Comparison of ENCODE assay signal across 10 cellular contexts in the genomic region with DNA sequence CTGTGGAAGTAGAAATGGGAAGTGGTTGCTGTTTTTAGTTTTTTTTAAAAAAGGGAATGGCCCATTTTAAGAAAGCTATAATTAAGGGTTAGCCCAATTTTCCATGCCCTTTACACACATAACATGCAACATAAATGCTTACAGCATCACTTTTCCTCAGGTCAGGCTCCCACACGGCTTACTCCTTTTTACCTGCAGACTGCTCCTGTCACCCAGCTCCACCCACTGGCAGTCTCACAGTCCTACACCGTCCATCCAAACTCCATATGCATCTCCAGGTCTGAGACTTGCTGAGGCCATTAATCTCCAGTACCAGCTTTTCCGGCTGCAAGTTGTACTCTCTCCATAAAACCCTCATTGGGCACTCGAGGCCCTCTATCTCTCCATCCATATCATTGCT. TPM values are rescaled to one million over a fixed set of nuclear protein-coding genes. Genes with fewer than 3 reads are reported as not detected.
DNase-seq lines count a peak whose midpoint lies in the region; ATAC-seq and TF ChIP-seq lines count a peak whose summit lies in the region.
"Had no signal": no experiment of that assay in that cellular context is flagged by ENCODE, and none has a peak within 500 bp of the region (broad histone marks: within the 10 kb centered on the region; RNA-seq: fewer than 3 reads in every experiment).

No MANE protein-coding gene starts in this region.

- DNase-seq in OCI-M1 (lab: John Stamatoyannopoulos, UW) (peak; percentile 18), left kidney (ENCODE audit: low read depth, low spot score) (peak; percentile 67), COLO829 (ENCODE audit: low spot score) (no peak)
- no peak for DNase-seq in CD8-positive, alpha-beta memory T cell

- no peaks in the 10 kb centered on the region for H3K9me3 ChIP-seq in CD8-positive, alpha-beta memory T cell (ENCODE audit: low read length)

- H3K27me3 ChIP-seq in CD8-positive, alpha-beta memory T cell (ENCODE audit: insufficient read depth, low read length, poor library complexity, severe bottlenecking), result no peaks in the 10 kb centered on the region

- H3K27ac ChIP-seq in CD8-positive, alpha-beta memory T cell (ENCODE audit: low read depth, low read length), result no peak overlapping the region
- H3K27ac ChIP-seq: parathyroid adenoma had no signal

- TF ChIP-seq CTCF in GM12873 (IDR thresholded peaks at IDR 0.05; ENCODE audit: insufficient read depth, low read depth, low read length, missing control alignments), result peak; percentile 61

- CTCF ChIA-PET in CD8-positive, alpha-beta memory T cell (lab: Charles Lee), result interaction anchor here (1.2 kb wide), 1 partner anchor 11 kb away, joined by 5 read pairs; no protein-coding TSS in a partner anchor

- H3K4me1 ChIP-seq in CD8-positive, alpha-beta memory T cell (ENCODE audit: insufficient read depth, low read length), result no peaks in the 10 kb centered on the region
- H3K4me1 ChIP-seq: parathyroid adenoma had no signal

- H3K4me3 ChIP-seq in CD8-positive, alpha-beta memory T cell (ENCODE audit: low read length), result no peak overlapping the region

- no peak overlapping the region for H3K4me3 Mint-ChIP-seq in CD8-positive, alpha-beta memory T cell
- H3K4me3 Mint-ChIP-seq: T-helper 1 cell treated with Interleukin-12 subunit alpha and Interleukin-12 subunit beta and Interleukin-4 antibody, amounts not matched to agents 30 μg/mL and 1 μg/mL, for 36 hours had no signal

- no peak overlapping the region for H3K27ac Mint-ChIP-seq in CD8-positive, alpha-beta memory T cell
- H3K27ac Mint-ChIP-seq: T-helper 1 cell treated with Interleukin-12 subunit alpha and Interleukin-12 subunit beta and Interleukin-4 antibody, amounts not matched to agents 30 μg/mL and 1 μg/mL, for 36 hours had no signal

- H3K9me3 Mint-ChIP-seq in CD8-positive, alpha-beta memory T cell, result no peaks in the 10 kb centered on the region
- H3K9me3 Mint-ChIP-seq: T-helper 1 cell treated with Interleukin-12 subunit alpha and Interleukin-12 subunit beta and Interleukin-4 antibody, amounts not matched to agents 30 μg/mL and 1 μg/mL, for 36 hours had no signal

- POLR2A ChIA-PET in CD8-positive, alpha-beta memory T cell (lab: Charles Lee), result no interaction called here

- ATAC-seq in HG02870 (IDR thresholded peaks at IDR 0.05; ENCODE audit: unreplicated experiment), result peak; percentile 55
- no peak for ATAC-seq in HG02759 (IDR thresholded peaks at IDR 0.05; ENCODE audit: unreplicated experiment)
- no peak for ATAC-seq in GM21723 (IDR thresholded peaks at IDR 0.05; ENCODE audit: unreplicated experiment)

- H3K36me3 Mint-ChIP-seq in CD8-positive, alpha-beta memory T cell, result no peaks in the 10 kb centered on the region

- H3K4me1 Mint-ChIP-seq in CD8-positive, alpha-beta memory T cell, result no peaks in the 10 kb centered on the region

- H3K27me3 Mint-ChIP-seq in CD8-positive, alpha-beta memory T cell, result peaks cover 3 to 5% of the 10 kb centered on the region in 2 donors

- H3K36me3 ChIP-seq in CD8-positive, alpha-beta memory T cell (ENCODE audit: insufficient read depth, low read length), result no peaks in the 10 kb centered on the region

RNA-seq across cellular contexts. Expression of a gene that starts 19.7 kb away (rescaled TPM):
- not detected for total RNA-seq in CD8-positive, alpha-beta memory T cell
- not detected for polyA plus RNA-seq in CD8-positive, alpha-beta memory T cell

RNA-seq across cellular contexts. Expression of a gene that starts 38.3 kb away (rescaled TPM):
- total RNA-seq in CD8-positive, alpha-beta memory T cell, result not detected
- not detected for polyA plus RNA-seq in CD8-positive, alpha-beta memory T cell

Comparison
In these comparisons a context has a peak if more than half of its experiments do, and no peak if none do; other contexts are left out.
1. DNase-seq: peak in OCI-M1 (single experiment) and left kidney (single experiment); none in COLO829 (single experiment) and CD8-positive, alpha-beta memory T cell (0 of 5).